In genomic region chr3:25789596-25790556, GRCh38 we compare ENCODE assay signal across 1 cellular context.
TF ChIP-seq lines count a peak whose summit lies in the region.

Gene OXSM (plus strand): TSS chr3:25790090. CDS start chr3:25791021, 931 bp downstream.

TF ChIP-seq in H1, 55 proteins besides CTCF, POLR2A, EP300 and RAD21 (continued from another document):
- TF ChIP-seq E2F6 (IDR thresholded peaks at IDR 0.05) (peak; percentile 29; the same call in 1 of the 2 replicates), BRCA1 (IDR thresholded peaks at IDR 0.05; ENCODE audit: low read depth, low read length) (no peak), HDAC6 (IDR thresholded peaks at IDR 0.05; ENCODE audit: low read depth, low read length) (no peak)
